4 cellular contexts compared by ENCODE assay signal in the genomic region with DNA sequence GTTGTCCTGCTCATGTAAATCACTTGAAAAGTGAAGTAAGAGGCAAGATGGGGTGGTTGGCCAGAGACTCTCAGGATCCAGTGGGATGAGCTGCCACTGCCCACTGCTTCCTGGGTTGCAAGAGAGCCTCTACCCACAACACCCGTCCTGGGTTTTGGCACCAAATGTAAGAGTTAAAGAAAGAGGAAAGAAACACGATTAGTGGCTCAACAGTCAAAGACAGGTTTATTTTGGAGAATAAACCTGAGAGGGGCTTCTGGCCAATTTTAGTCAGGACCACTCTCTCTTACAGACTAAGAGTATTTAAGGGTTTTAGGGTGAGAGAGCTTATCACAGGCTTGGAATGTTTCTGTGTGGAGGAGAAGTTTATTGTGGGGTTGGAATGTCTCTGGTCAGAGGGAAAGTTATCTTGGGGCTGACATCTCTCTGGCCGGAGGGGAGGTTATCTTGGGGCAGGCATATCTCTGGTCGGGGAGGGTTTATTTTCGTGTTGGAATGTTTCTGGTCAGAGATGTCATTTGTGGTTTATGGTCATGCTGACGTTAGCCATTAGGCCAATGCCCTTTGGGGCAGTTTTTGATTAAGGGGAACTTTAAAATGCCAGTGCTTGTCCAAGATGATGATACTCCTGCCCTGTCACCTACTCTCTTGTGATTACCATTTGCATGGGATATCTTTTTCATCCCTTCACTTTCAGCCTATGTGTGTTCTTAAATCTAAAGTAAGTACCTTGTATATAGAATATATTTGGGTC. TPM values are rescaled to one million over a fixed set of nuclear protein-coding genes. Genes with fewer than 3 reads are reported as not detected.
"Had no signal": no experiment of that assay in that cellular context is flagged by ENCODE, and none has a peak within 500 bp of the region (broad histone marks: within the 10 kb centered on the region; RNA-seq: fewer than 3 reads in every experiment).

No MANE protein-coding gene starts in this region.

RNA-seq across cellular contexts. Expression of a gene that starts 28.8 kb away (rescaled TPM):
- total RNA-seq: HT-29, MCF 10A, NCI-H460, PC-9 had no signal
